In genomic region chr11:78535920-78536319, GRCh38 we compare ENCODE assay signal across 21 cellular contexts.
"Had no signal": no experiment of that assay in that cellular context is flagged by ENCODE, and none has a peak within 500 bp of the region (broad histone marks: within the 10 kb centered on the region; RNA-seq: fewer than 3 reads in every experiment).

No MANE protein-coding gene starts in this region.

- DNase-seq: activated CD4-positive, alpha-beta T cell treated with anti-CD3 and anti-CD28 coated beads for 36 hours; activated CD8-positive, alpha-beta memory T cell treated with anti-CD3 and anti-CD28 coated beads, Interleukin-2, amount 50 U/mL, for 48 hours; activated CD8-positive, alpha-beta T cell treated with anti-CD3 and anti-CD28 coated beads, Interleukin-2, amount 10 ng/mL, durations not matched to agents 7 days and 5 days; activated gamma-delta T cell treated with Interleukin-2 at 50 U/mL for 16 hours; activated naive CD8-positive, alpha-beta T cell treated with anti-CD3 and anti-CD28 coated beads, Interleukin-2, amount 10 ng/mL, durations not matched to agents 7 days and 5 days; activated T-cell treated with anti-CD3 and anti-CD28 coated beads, Interleukin-2, amount 50 U/mL, for 72 hours; anterior cingulate cortex; left lung; mammary epithelial cell; mucosa of descending colon; naive thymus-derived CD4-positive, alpha-beta T cell; retina; stimulated activated CD4-positive, alpha-beta T cell treated with anti-CD3 and anti-CD28 coated beads, Interleukin-2, amount 100 ng/mL, for 48 hours; stimulated activated naive B cell treated with anti-CD40 and anti-IgM and Interleukin-4, amounts not matched to agents 10 μg/mL and 1 μg/mL and 100 μg/mL, for 72 hours; T-helper 17 cell; thyroid gland; WERI-Rb-1 had no signal

- H3K4me3 ChIP-seq: breast epithelium, gastroesophageal sphincter, left lung, mucosa of descending colon, thyroid gland had no signal

- H3K27me3 ChIP-seq: breast epithelium, gastroesophageal sphincter, left lung, thyroid gland had no signal

- FAIRE-seq: keratinocyte had no signal

- H3K36me3 ChIP-seq: breast epithelium, gastroesophageal sphincter, left lung, thyroid gland had no signal

- ATAC-seq: activated CD4-positive, alpha-beta T cell treated with anti-CD3 and anti-CD28 coated beads for 36 hours; activated CD8-positive, alpha-beta T cell treated with anti-CD3 and anti-CD28 coated beads, Interleukin-2, amount 10 ng/mL, durations not matched to agents 7 days and 5 days; activated T-cell treated with anti-CD3 and anti-CD28 coated beads, Interleukin-2, amount 50 U/mL, for 72 hours; esophagus mucosa; gastroesophageal sphincter; left lung; mucosa of descending colon; naive thymus-derived CD4-positive, alpha-beta T cell; stimulated activated naive B cell treated with anti-CD40 and anti-IgM and Interleukin-4, amounts not matched to agents 10 μg/mL and 1 μg/mL and 100 μg/mL, for 72 hours; T-helper 17 cell had no signal
